Comparison of ENCODE assay signal across 1 cellular context in the genomic region with DNA sequence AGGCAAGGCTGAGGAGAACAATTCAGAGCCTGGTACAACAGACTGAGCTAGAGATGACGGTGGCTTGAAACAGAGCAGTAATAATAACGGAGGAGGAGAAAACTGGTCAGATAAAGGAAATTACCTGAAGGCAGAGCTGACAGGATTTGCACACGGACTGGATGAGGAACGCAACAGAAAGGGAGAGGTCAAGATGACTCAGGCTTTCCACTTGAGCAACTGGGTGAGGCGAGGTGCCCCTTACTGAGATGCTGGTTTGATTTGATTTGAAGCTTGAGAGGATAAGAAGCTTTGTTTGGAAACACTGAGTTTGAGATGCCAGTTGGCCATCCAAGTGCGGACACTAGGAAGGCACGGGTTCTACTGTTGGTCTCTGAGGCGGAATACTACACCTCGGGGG.
TF ChIP-seq lines count a peak whose summit lies in the region.

No MANE protein-coding gene starts in this region.

TF ChIP-seq in SK-N-SH, 30 proteins besides CTCF, POLR2A, EP300 and RAD21:
- TF ChIP-seq, protein P1, sequence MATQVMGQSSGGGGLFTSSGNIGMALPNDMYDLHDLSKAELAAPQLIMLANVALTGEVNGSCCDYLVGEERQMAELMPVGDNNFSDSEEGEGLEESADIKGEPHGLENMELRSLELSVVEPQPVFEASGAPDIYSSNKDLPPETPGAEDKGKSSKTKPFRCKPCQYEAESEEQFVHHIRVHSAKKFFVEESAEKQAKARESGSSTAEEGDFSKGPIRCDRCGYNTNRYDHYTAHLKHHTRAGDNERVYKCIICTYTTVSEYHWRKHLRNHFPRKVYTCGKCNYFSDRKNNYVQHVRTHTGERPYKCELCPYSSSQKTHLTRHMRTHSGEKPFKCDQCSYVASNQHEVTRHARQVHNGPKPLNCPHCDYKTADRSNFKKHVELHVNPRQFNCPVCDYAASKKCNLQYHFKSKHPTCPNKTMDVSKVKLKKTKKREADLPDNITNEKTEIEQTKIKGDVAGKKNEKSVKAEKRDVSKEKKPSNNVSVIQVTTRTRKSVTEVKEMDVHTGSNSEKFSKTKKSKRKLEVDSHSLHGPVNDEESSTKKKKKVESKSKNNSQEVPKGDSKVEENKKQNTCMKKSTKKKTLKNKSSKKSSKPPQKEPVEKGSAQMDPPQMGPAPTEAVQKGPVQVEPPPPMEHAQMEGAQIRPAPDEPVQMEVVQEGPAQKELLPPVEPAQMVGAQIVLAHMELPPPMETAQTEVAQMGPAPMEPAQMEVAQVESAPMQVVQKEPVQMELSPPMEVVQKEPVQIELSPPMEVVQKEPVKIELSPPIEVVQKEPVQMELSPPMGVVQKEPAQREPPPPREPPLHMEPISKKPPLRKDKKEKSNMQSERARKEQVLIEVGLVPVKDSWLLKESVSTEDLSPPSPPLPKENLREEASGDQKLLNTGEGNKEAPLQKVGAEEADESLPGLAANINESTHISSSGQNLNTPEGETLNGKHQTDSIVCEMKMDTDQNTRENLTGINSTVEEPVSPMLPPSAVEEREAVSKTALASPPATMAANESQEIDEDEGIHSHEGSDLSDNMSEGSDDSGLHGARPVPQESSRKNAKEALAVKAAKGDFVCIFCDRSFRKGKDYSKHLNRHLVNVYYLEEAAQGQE (IDR thresholded peaks at IDR 0.05; ENCODE audit: low read depth, low read length) = no peak
- TF ChIP-seq FOXJ3 (CRISPR knock-in tag; IDR thresholded peaks at IDR 0.05) (no peak), MXI1 (IDR thresholded peaks at IDR 0.05; ENCODE audit: low read depth, low read length) (no peak), EZH2phosphoT487 (IDR thresholded peaks at IDR 0.05; ENCODE audit: borderline replicate concordance, low read depth) (no peak), RFX5 (IDR thresholded peaks at IDR 0.05; ENCODE audit: low read length) (no peak), RCOR1 (IDR thresholded peaks at IDR 0.05; ENCODE audit: low read length) (no peak), FOSL2 (IDR thresholded peaks at IDR 0.05; ENCODE audit: borderline replicate concordance, low read depth) (no peak), NRF1 (IDR thresholded peaks at IDR 0.05; ENCODE audit: low read depth, low read length) (no peak), POLR2AphosphoS5 (IDR thresholded peaks at IDR 0.05; ENCODE audit: low read depth, low read length) (no peak), ELF1 (IDR thresholded peaks at IDR 0.05) (no peak), SIN3A (IDR thresholded peaks at IDR 0.05; ENCODE audit: borderline replicate concordance, low read depth, low read length) (no peak), CHD2 (IDR thresholded peaks at IDR 0.05; ENCODE audit: low read length, partially characterized antibody) (no peak), JUND (IDR thresholded peaks at IDR 0.05) (no peak), GABPA (IDR thresholded peaks at IDR 0.05; ENCODE audit: low read depth) (no peak), NFIC (IDR thresholded peaks at IDR 0.05; ENCODE audit: borderline replicate concordance) (no peak), FOXM1 (IDR thresholded peaks at IDR 0.05; ENCODE audit: low read depth) (no peak), MEF2A (IDR thresholded peaks at IDR 0.05; ENCODE audit: borderline replicate concordance, low read depth) (no peak)
- TF ChIP-seq, protein P2, sequence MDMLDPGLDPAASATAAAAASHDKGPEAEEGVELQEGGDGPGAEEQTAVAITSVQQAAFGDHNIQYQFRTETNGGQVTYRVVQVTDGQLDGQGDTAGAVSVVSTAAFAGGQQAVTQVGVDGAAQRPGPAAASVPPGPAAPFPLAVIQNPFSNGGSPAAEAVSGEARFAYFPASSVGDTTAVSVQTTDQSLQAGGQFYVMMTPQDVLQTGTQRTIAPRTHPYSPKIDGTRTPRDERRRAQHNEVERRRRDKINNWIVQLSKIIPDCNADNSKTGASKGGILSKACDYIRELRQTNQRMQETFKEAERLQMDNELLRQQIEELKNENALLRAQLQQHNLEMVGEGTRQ (IDR thresholded peaks at IDR 0.05; ENCODE audit: borderline replicate concordance, low read depth, low read length) = no peak
- TF ChIP-seq, protein P3, sequence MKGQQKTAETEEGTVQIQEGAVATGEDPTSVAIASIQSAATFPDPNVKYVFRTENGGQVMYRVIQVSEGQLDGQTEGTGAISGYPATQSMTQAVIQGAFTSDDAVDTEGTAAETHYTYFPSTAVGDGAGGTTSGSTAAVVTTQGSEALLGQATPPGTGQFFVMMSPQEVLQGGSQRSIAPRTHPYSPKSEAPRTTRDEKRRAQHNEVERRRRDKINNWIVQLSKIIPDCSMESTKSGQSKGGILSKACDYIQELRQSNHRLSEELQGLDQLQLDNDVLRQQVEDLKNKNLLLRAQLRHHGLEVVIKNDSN (IDR thresholded peaks at IDR 0.05; ENCODE audit: borderline replicate concordance, low read depth) = no peak
- TF ChIP-seq, protein P4, sequence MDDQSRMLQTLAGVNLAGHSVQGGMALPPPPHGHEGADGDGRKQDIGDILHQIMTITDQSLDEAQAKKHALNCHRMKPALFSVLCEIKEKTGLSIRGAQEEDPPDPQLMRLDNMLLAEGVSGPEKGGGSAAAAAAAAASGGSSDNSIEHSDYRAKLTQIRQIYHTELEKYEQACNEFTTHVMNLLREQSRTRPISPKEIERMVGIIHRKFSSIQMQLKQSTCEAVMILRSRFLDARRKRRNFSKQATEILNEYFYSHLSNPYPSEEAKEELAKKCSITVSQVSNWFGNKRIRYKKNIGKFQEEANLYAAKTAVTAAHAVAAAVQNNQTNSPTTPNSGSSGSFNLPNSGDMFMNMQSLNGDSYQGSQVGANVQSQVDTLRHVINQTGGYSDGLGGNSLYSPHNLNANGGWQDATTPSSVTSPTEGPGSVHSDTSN (IDR thresholded peaks at IDR 0.05) = no peak
